7 cellular contexts compared by ENCODE assay signal in the genomic region with DNA sequence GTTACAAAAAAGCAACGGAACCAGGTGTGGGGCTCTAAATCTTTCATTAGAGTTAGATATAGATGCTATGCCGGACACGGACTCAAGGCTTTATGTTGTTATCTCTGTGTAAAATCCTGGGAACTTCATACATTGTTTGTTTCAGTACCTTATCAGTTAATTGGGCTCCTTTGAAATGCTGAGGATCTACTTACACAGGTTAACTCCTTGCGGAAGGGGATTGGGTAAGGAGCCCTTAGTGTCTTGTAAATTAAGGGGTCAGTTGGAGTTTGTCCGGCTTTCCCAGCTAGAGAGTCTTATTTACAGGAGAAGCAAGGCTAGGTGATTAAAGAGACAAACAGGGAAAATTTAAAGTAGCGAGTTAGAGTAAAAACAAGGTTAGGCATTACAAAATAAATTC. TPM values are rescaled to one million over a fixed set of nuclear protein-coding genes. Genes with fewer than 3 reads are reported as not detected.
DNase-seq lines count a peak whose midpoint lies in the region; ATAC-seq and TF ChIP-seq lines count a peak whose summit lies in the region.
"Not testable (repeated sequence)": the region's sequence is repeated elsewhere in the genome, so short reads cannot be mapped to it uniquely, and the experiment has no call there.

No MANE protein-coding gene starts in this region.

- H3K27me3 ChIP-seq in Caco-2 (replicated peaks; ENCODE audit: control insufficient read depth, insufficient read depth, low read length); endodermal cell (ENCODE audit: control insufficient read depth, insufficient read depth, low read length, poor library complexity, severe bottlenecking): not testable (repeated sequence)
- H3K27me3 ChIP-seq in GM23338 (ENCODE audit: insufficient read depth): peaks cover 14% of the 10 kb centered on the region
- peaks cover 14% of the 10 kb centered on the region for H3K27me3 ChIP-seq in HUES6 (ENCODE audit: control insufficient read depth, insufficient read depth, low read length)
- H3K27me3 ChIP-seq in iPS-20b (ENCODE audit: insufficient read depth, low read length): peaks cover 35% of the 10 kb centered on the region

- DNase-seq in Caco-2 (peak in 1 of 2 experiments; percentile 48), GM23338 (ENCODE audit: low spot score) (peak; percentile 67), endodermal cell (peak; percentile 55)
- DNase-seq in nephron progenitor cell: not testable (repeated sequence)

- peaks cover 67% of the 10 kb centered on the region for H3K79me2 ChIP-seq in GM23338 (replicated peaks; ENCODE audit: insufficient read depth)

- H3K4me3 ChIP-seq in Caco-2 (ENCODE audit: low read depth, low read length): not testable (repeated sequence)
- H3K4me3 ChIP-seq in GM23338: peak overlapping the region; percentile 2; the same call in 1 of the 2 replicates
- H3K4me3 ChIP-seq in HUES6 (ENCODE audit: low read depth, low read length): peak overlapping the region; percentile 13; the same call in 1 of the 2 replicates
- peak overlapping the region; percentile 68 for H3K4me3 ChIP-seq in endodermal cell (ENCODE audit: low read length)
- H3K4me3 ChIP-seq in iPS-20b (ENCODE audit: low read length): peak overlapping the region; percentile 52; the same call in 1 of the 2 replicates

- intact Hi-C loops in Caco-2 (cut with micrococcal nuclease; ENCODE audit: unreplicated experiment): loop anchor here (1.0 to 2.0 kb wide), 2 partner anchors 24 to 35 kb away; partner anchors contain the start of gene SLC35F2

- H3K9me2 ChIP-seq in GM23338 (ENCODE audit: insufficient read depth): not testable (repeated sequence)

- not testable (repeated sequence) for H3F3A ChIP-seq in GM23338 (replicated peaks; ENCODE audit: low read depth)

- H3K36me3 ChIP-seq in Caco-2 (ENCODE audit: control insufficient read depth, insufficient read depth, low read length); GM23338 (ENCODE audit: insufficient read depth); HUES6 (ENCODE audit: control insufficient read depth, insufficient read depth, low read length); endodermal cell (ENCODE audit: control insufficient read depth, insufficient read depth, low read length); iPS-20b (ENCODE audit: insufficient read depth, low read depth, low read length): not testable (repeated sequence)

- peaks cover 40% of the 10 kb centered on the region for H3K4me1 Mint-ChIP-seq in Caco-2 (ENCODE audit: low read depth, unreplicated experiment)
- H3K4me1 Mint-ChIP-seq in GM23338: peaks cover 39% of the 10 kb centered on the region
- H3K4me1 Mint-ChIP-seq in endodermal cell: peaks cover 45% of the 10 kb centered on the region
- H3K4me1 Mint-ChIP-seq in nephron progenitor cell: peaks cover 32% of the 10 kb centered on the region

- peak; percentile 78 for ATAC-seq in GM23338

- POLR2A ChIA-PET in Caco-2 (lab: Charles Lee): not testable (repeated sequence)

- H3K9me3 Mint-ChIP-seq in Caco-2 (ENCODE audit: unreplicated experiment); GM23338; endodermal cell; nephron progenitor cell: not testable (repeated sequence)

- H3K4me2 ChIP-seq in GM23338: peak overlapping the region; percentile 68

- CTCF ChIA-PET in Caco-2 (lab: Charles Lee): not testable (repeated sequence)

- H3K4me1 ChIP-seq in Caco-2 (peaks cover 36% of the 10 kb centered on the region), GM23338 (ENCODE audit: insufficient read depth) (peaks cover 31% of the 10 kb centered on the region), HUES6 (ENCODE audit: control insufficient read depth, insufficient read depth, low read length) (peaks cover 18% of the 10 kb centered on the region), endodermal cell (ENCODE audit: control insufficient read depth, insufficient read depth, low read length) (peaks cover 12% of the 10 kb centered on the region), iPS-20b (ENCODE audit: insufficient read depth, low read length) (peaks cover 15% of the 10 kb centered on the region)

- peak overlapping the region; percentile 33 for H3K4me3 Mint-ChIP-seq in Caco-2 (ENCODE audit: unreplicated experiment)
- H3K4me3 Mint-ChIP-seq in GM23338: peak overlapping the region; percentile 16; the same call in 2 of the 3 replicates
- peak overlapping the region; percentile 26 for H3K4me3 Mint-ChIP-seq in endodermal cell
- not testable (repeated sequence) for H3K4me3 Mint-ChIP-seq in nephron progenitor cell

- not testable (repeated sequence) for H3K9me3 ChIP-seq in Caco-2; HUES6 (ENCODE audit: control insufficient read depth, insufficient read depth, low read depth, low read length); endodermal cell (ENCODE audit: control insufficient read depth, low read length); iPS-20b (ENCODE audit: insufficient read depth, low read depth, low read length)

- H3K27me3 Mint-ChIP-seq in Caco-2 (ENCODE audit: insufficient read depth, unreplicated experiment); GM23338 (ENCODE audit: insufficient read depth, low read depth, poor library complexity); nephron progenitor cell (ENCODE audit: low read depth, poor library complexity): not testable (repeated sequence)
- peaks cover 24% of the 10 kb centered on the region for H3K27me3 Mint-ChIP-seq in endodermal cell (ENCODE audit: insufficient read depth)

- TF ChIP-seq CTCF in Caco-2 (IDR thresholded peaks at IDR 0.05; ENCODE audit: insufficient read depth in 1 of 2, low read depth in 1 of 2, low read length in 1 of 2, severe bottlenecking in 1 of 2, unreplicated experiment in 1 of 2); GM23338 (conservative IDR thresholded peaks at IDR 0.05; ENCODE audit: low read depth in 2 of 2); VCaP (conservative IDR thresholded peaks at IDR 0.05); endodermal cell (conservative IDR thresholded peaks at IDR 0.05); nephron progenitor cell (IDR thresholded peaks at IDR 0.05): not testable (repeated sequence)

- BruUV-seq in Caco-2 (replicated peaks; lab: Mats Ljungman, UMichigan): not testable (repeated sequence)

- H3K27ac ChIP-seq in GM23338 (ENCODE audit: low read depth); HUES6 (ENCODE audit: low read depth, low read length); endodermal cell (ENCODE audit: low read depth, low read length); iPS-20b (ENCODE audit: low read length): not testable (repeated sequence)
- H3K27ac ChIP-seq in VCaP: peak overlapping the region; percentile 93

- WGBS in endodermal cell (ENCODE audit: insufficient coverage in 1 of 2, insufficient read length in 1 of 2), 2 experiments: 15 to 34% methylated on average over 3 to 6 of the region's 6 CpGs

- H2AFZ ChIP-seq in GM23338: not testable (repeated sequence)

- H3K9ac ChIP-seq in HUES6 (ENCODE audit: low read length); endodermal cell (ENCODE audit: extremely low read depth, low read length, poor library complexity, severe bottlenecking); iPS-20b (ENCODE audit: low read depth, low read length): not testable (repeated sequence)

- H3K27ac Mint-ChIP-seq in Caco-2 (ENCODE audit: unreplicated experiment): peak overlapping the region; percentile 44
- H3K27ac Mint-ChIP-seq in GM23338: not testable (repeated sequence)
- peak overlapping the region; percentile 75 for H3K27ac Mint-ChIP-seq in endodermal cell
- H3K27ac Mint-ChIP-seq in nephron progenitor cell: peak overlapping the region; percentile 82

- H4K20me1 ChIP-seq in GM23338 (replicated peaks; ENCODE audit: insufficient read depth): peaks cover 66% of the 10 kb centered on the region; the same call in 1 of the 2 replicates

- not testable (repeated sequence) for H3K36me3 Mint-ChIP-seq in Caco-2 (ENCODE audit: insufficient read depth, unreplicated experiment); GM23338 (ENCODE audit: low read depth); endodermal cell (ENCODE audit: low read depth); nephron progenitor cell (ENCODE audit: low read depth)

TF ChIP-seq in GM23338, 12 proteins besides CTCF, POLR2A, EP300 and RAD21:
- TF ChIP-seq NANOG (IDR thresholded peaks at IDR 0.05; ENCODE audit: borderline replicate concordance): peak; percentile 61; the same call in 1 of the 2 replicates

RNA-seq across cellular contexts. Expression of gene SLC35F2, which starts 24.7 kb away (rescaled TPM):
- total RNA-seq in Caco-2 (2022) (42.5 and 44.9 TPM in 2 replicates), endodermal cell (10 to 100 TPM; 18.8 to 23.6 TPM)
- total RNA-seq in GM23338 (2014; rRNA removed; shearing (Covaris generic)): 28.9 and 32.5 TPM in 2 replicates
- polyA plus RNA-seq in GM23338 (2016; fragmentation: Nextera tagmentation; extraction: Ambion mirVana): 21.3 and 25.2 TPM in 2 replicates
- polyA plus RNA-seq in endodermal cell (2013, experiment 1 of 2): 6.3 TPM
- 6.1 TPM for polyA plus RNA-seq in endodermal cell (2013, experiment 2 of 2)
